8 cellular contexts compared by ENCODE assay signal in the genomic region with DNA sequence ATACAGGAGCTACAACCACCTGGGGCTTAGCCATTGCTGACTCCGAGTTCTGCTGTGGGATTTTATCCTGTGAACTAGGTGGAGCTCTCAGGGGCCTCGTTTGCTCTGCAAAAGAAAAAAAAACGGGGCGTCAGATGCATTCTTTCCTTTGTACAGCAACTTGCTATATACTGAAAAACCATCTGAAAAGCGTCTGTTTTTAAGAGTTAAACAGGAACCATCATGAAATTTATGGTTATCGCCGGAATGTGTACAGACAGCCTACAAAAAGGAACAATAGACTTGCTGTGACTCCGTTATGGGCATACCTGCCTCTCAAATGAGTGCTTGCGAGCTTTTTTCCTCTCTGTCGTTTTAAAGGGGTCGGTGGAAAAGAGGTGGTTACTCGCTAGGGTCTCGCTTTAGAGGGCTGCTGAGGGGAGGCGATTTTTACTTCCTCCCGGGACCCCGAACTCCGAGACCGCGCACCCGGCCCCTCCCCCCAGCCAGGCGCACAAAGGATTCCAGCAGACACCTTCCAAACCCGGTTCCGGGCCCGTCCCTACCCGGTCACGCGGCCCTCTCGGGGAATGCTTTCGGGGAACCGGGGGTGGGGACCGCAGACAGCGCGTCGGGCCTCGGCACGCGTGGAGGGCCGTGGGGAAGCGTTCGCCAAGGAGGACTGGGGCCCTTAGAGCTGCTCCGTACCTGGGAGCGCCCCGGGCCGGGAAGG. TPM values are rescaled to one million over a fixed set of nuclear protein-coding genes. Genes with fewer than 3 reads are reported as not detected.
A peak's percentile ranks its signal among the peaks of the same experiment; 100 is the strongest.
DNase-seq lines count a peak whose midpoint lies in the region; ATAC-seq and TF ChIP-seq lines count a peak whose summit lies in the region.

No MANE protein-coding gene starts in this region.

- H3K27ac ChIP-seq in body of pancreas, result peak overlapping the region; percentile 92 to 99 (median 96)
- peak overlapping the region; percentile 87 for H3K27ac ChIP-seq in iPS-20b (ENCODE audit: low read length)
- peak overlapping the region; percentile 86 for H3K27ac ChIP-seq in skeletal muscle tissue (ENCODE audit: low read depth, low read length)

- POLR2A ChIA-PET in Caco-2 (lab: Charles Lee), result interaction anchor here (0.5 to 1.7 kb wide), 6 partner anchors 41 to 1681 kb away, joined by 3 to 7 read pairs (median 3); partner anchors contain the start of genes C5orf34, NNT and TMEM267

- H3K9me3 Mint-ChIP-seq in Caco-2 (ENCODE audit: unreplicated experiment), result no peaks in the 10 kb centered on the region
- no peaks in the 10 kb centered on the region for H3K9me3 Mint-ChIP-seq in T-helper 1 cell treated with Interleukin-12 subunit alpha and Interleukin-12 subunit beta and Interleukin-4 antibody, amounts not matched to agents 30 μg/mL and 1 μg/mL, for 36 hours

- H3K4me3 ChIP-seq in Caco-2 (ENCODE audit: low read depth, low read length) (peak overlapping the region; percentile 90), body of pancreas (peak overlapping the region; percentile 81 to 89), iPS-20b (ENCODE audit: low read length) (peak overlapping the region; percentile 100), skeletal muscle tissue (ENCODE audit: low read length in 3 of 3) (peak overlapping the region; percentile 82 to 96 (median 84))

- peak overlapping the region; percentile 72 for H3K4me3 Mint-ChIP-seq in Caco-2 (ENCODE audit: unreplicated experiment)
- H3K4me3 Mint-ChIP-seq in T-helper 1 cell treated with Interleukin-12 subunit alpha and Interleukin-12 subunit beta and Interleukin-4 antibody, amounts not matched to agents 30 μg/mL and 1 μg/mL, for 36 hours, result peak overlapping the region; percentile 87

- BruUV-seq in Caco-2 (replicated peaks; lab: Mats Ljungman, UMichigan), result no TSS peak

- H3K9me3 ChIP-seq in Caco-2 (no peaks in the 10 kb centered on the region), body of pancreas (no peaks in the 10 kb centered on the region), iPS-20b (ENCODE audit: insufficient read depth, low read depth, low read length) (no peaks in the 10 kb centered on the region), skeletal muscle tissue (ENCODE audit: control insufficient read depth in 3 of 3, low read length in 3 of 3) (no peaks in the 10 kb centered on the region)

- H3K9ac ChIP-seq in iPS-20b (ENCODE audit: low read depth, low read length), result peak overlapping the region; percentile 100
- H3K9ac ChIP-seq in skeletal muscle tissue (ENCODE audit: low read depth in 1 of 3, low read length in 3 of 3), result peak overlapping the region; percentile 88 to 89 (median 89)

- peak overlapping the region; percentile 94 for H3K27ac Mint-ChIP-seq in Caco-2 (ENCODE audit: unreplicated experiment)
- H3K27ac Mint-ChIP-seq in T-helper 1 cell treated with Interleukin-12 subunit alpha and Interleukin-12 subunit beta and Interleukin-4 antibody, amounts not matched to agents 30 μg/mL and 1 μg/mL, for 36 hours, result peak overlapping the region; percentile 89

- CTCF ChIA-PET in Caco-2 (lab: Charles Lee), result interaction anchor here (2.0 kb wide), 1 partner anchor 72 kb away, joined by 11 read pairs; the partner anchor contains the start of gene TMEM267

- peaks cover 10% of the 10 kb centered on the region for H3K36me3 Mint-ChIP-seq in Caco-2 (ENCODE audit: insufficient read depth, unreplicated experiment)
- peaks cover 3% of the 10 kb centered on the region for H3K36me3 Mint-ChIP-seq in T-helper 1 cell treated with Interleukin-12 subunit alpha and Interleukin-12 subunit beta and Interleukin-4 antibody, amounts not matched to agents 30 μg/mL and 1 μg/mL, for 36 hours (ENCODE audit: low read depth)

- intact Hi-C loops in Caco-2 (cut with micrococcal nuclease; ENCODE audit: unreplicated experiment) (loop anchor here (1.0 to 2.0 kb wide), 2 partner anchors 41 to 73 kb away; partner anchors contain the start of genes C5orf34 and TMEM267), body of pancreas (cut with DNase I) (no loop called here)

- H3K4me1 ChIP-seq in Caco-2 (no peaks in the 10 kb centered on the region), body of pancreas (peaks cover 49% of the 10 kb centered on the region), iPS-20b (ENCODE audit: insufficient read depth, low read length) (peaks cover 10% of the 10 kb centered on the region; the same call in 1 of the 2 replicates), skeletal muscle tissue (ENCODE audit: control insufficient read depth in 3 of 3, insufficient read depth in 3 of 3, low read length in 3 of 3) (peaks cover 24 to 27% (median 25%) of the 10 kb centered on the region in 3 donors)

- ATAC-seq in GM21619 (IDR thresholded peaks at IDR 0.05; ENCODE audit: unreplicated experiment) (peak; percentile 17), body of pancreas (peak; percentile 27)

- 0 to 1% methylated on average over 21 to 32 of the region's 44 CpGs for WGBS in body of pancreas, 2 donors

- H3K27me3 ChIP-seq in Caco-2 (replicated peaks; ENCODE audit: control insufficient read depth, insufficient read depth, low read length) (no peaks in the 10 kb centered on the region), body of pancreas (no peaks in the 10 kb centered on the region), iPS-20b (ENCODE audit: insufficient read depth, low read length) (no peaks in the 10 kb centered on the region), skeletal muscle tissue (ENCODE audit: control insufficient read depth in 3 of 3, insufficient read depth in 3 of 3, low read length in 3 of 3) (no peaks in the 10 kb centered on the region)

- TF ChIP-seq CTCF in Caco-2 (IDR thresholded peaks at IDR 0.05; ENCODE audit: insufficient read depth in 1 of 2, low read depth in 1 of 2, low read length in 1 of 2, severe bottlenecking in 1 of 2, unreplicated experiment in 1 of 2) (no peak), body of pancreas (IDR thresholded peaks at IDR 0.05) (no peak)

- H3K27me3 Mint-ChIP-seq in Caco-2 (ENCODE audit: insufficient read depth, unreplicated experiment), result no peaks in the 10 kb centered on the region
- peaks cover 9% of the 10 kb centered on the region for H3K27me3 Mint-ChIP-seq in T-helper 1 cell treated with Interleukin-12 subunit alpha and Interleukin-12 subunit beta and Interleukin-4 antibody, amounts not matched to agents 30 μg/mL and 1 μg/mL, for 36 hours (ENCODE audit: low read depth)

- DNase-seq in Caco-2 (peak; percentile 62 to 74), Kasumi-1 (lab: John Stamatoyannopoulos, UW) (peak; percentile 35 to 60), body of pancreas (peak; percentile 43 to 59 (median 48)), cortex of kidney (lab: John Stamatoyannopoulos, UW) (no peak)

- no peaks in the 10 kb centered on the region for H3K36me3 ChIP-seq in Caco-2 (ENCODE audit: control insufficient read depth, insufficient read depth, low read length)
- H3K36me3 ChIP-seq in body of pancreas (replicated peaks in 1 of 2; ENCODE audit: insufficient read depth in 1 of 2, low read depth in 2 of 2), result no peaks in the 10 kb centered on the region
- H3K36me3 ChIP-seq in iPS-20b (ENCODE audit: insufficient read depth, low read depth, low read length), result peaks cover 50% of the 10 kb centered on the region
- peaks cover 0 to 18% (median 11%) of the 10 kb centered on the region in 3 donors for H3K36me3 ChIP-seq in skeletal muscle tissue (ENCODE audit: control insufficient read depth in 3 of 3, insufficient read depth in 3 of 3, low read length in 3 of 3)

- H3K4me1 Mint-ChIP-seq in Caco-2 (ENCODE audit: low read depth, unreplicated experiment), result peaks cover 1% of the 10 kb centered on the region
- peaks cover 15% of the 10 kb centered on the region for H3K4me1 Mint-ChIP-seq in T-helper 1 cell treated with Interleukin-12 subunit alpha and Interleukin-12 subunit beta and Interleukin-4 antibody, amounts not matched to agents 30 μg/mL and 1 μg/mL, for 36 hours (ENCODE audit: low read depth)

- peak in 1 of 3 donors; percentile 1 for TF ChIP-seq POLR2A in body of pancreas (IDR thresholded peaks at IDR 0.05)

RNA-seq across cellular contexts. Expression of gene PAIP1, which starts 0.8 kb away (rescaled TPM):
- total RNA-seq in Caco-2 (2022), result 115 and 121 TPM in 2 replicates
- total RNA-seq in body of pancreas, result 10 to 100 TPM; 33.6 to 45.1 TPM
- total RNA-seq in skeletal muscle tissue, result 62.6 TPM

RNA-seq across cellular contexts. Expression of gene C5orf34, which starts 41.1 kb away (rescaled TPM):
- total RNA-seq in Caco-2 (2022) (7.0 and 7.1 TPM in 2 replicates), body of pancreas (1 to 10 TPM in 1 of 2 donors, not detected in 1; 1.3 TPM), skeletal muscle tissue (3.7 TPM)

RNA-seq across cellular contexts. Expression of gene NNT, which starts 46.9 kb away (rescaled TPM):
- total RNA-seq in Caco-2 (2022), result 42.5 and 44.8 TPM in 2 replicates
- 10 to 100 TPM; 25.1 to 30.1 TPM for total RNA-seq in body of pancreas
- total RNA-seq in skeletal muscle tissue, result 116 TPM
